12 cellular contexts compared by ENCODE assay signal in genomic region chr4:72974694-72975487, GRCh38.
DNase-seq lines count a peak whose midpoint lies in the region; FAIRE-seq and TF ChIP-seq lines count a peak whose summit lies in the region.
"Had no signal": no experiment of that assay in that cellular context is flagged by ENCODE, and none has a peak within 500 bp of the region (broad histone marks: within the 10 kb centered on the region; RNA-seq: fewer than 3 reads in every experiment).

No MANE protein-coding gene starts in this region.

- no peak for TF ChIP-seq CTCF in MCF 10A (IDR thresholded peaks at IDR 0.05; ENCODE audit: unreplicated experiment)
- no peak for TF ChIP-seq CTCF in breast epithelium (IDR thresholded peaks at IDR 0.05)
- TF ChIP-seq CTCF in foreskin fibroblast (IDR thresholded peaks at IDR 0.05; ENCODE audit: low read depth, low read length): no peak

- H3K36me3 ChIP-seq in breast epithelium: no peaks in the 10 kb centered on the region
- H3K36me3 ChIP-seq in small intestine (ENCODE audit: control insufficient read depth in 2 of 2, insufficient read depth in 2 of 2, low read length in 2 of 2): no peaks in the 10 kb centered on the region
- H3K36me3 ChIP-seq: gastroesophageal sphincter, Peyer's patch had no signal

- H3K4me3 ChIP-seq in breast epithelium: no peak overlapping the region
- no peak overlapping the region for H3K4me3 ChIP-seq in foreskin fibroblast (ENCODE audit: low read depth in 1 of 2, low read length in 2 of 2)
- no peak overlapping the region for H3K4me3 ChIP-seq in small intestine (ENCODE audit: low read depth in 1 of 2, low read length in 2 of 2)
- H3K4me3 ChIP-seq: body of pancreas, gastroesophageal sphincter, Peyer's patch had no signal

- H3K4me1 ChIP-seq in breast epithelium: no peaks in the 10 kb centered on the region
- no peaks in the 10 kb centered on the region for H3K4me1 ChIP-seq in small intestine (ENCODE audit: control insufficient read depth in 2 of 2, insufficient read depth in 1 of 2, low read depth in 1 of 2, low read length in 1 of 2)
- H3K4me1 ChIP-seq: body of pancreas, Peyer's patch had no signal

- H3K27ac ChIP-seq in breast epithelium (no peak overlapping the region), small intestine (ENCODE audit: low read depth in 1 of 2, low read length in 1 of 2) (no peak overlapping the region)
- H3K27ac ChIP-seq: body of pancreas, gastroesophageal sphincter, Peyer's patch had no signal

- DNase-seq in MCF 10A (ENCODE audit: unreplicated experiment) (peak; percentile 12), breast epithelium (ENCODE audit: low spot score in 2 of 2) (no peak), SHP77 (lab: John Stamatoyannopoulos, UW) (peak; percentile 22 to 31), foreskin fibroblast (peak; percentile 24 to 36), iPS-NIHi11 (ENCODE audit: low spot score) (no peak), small intestine (no peak)
- DNase-seq in activated CD4-positive, alpha-beta T cell treated with anti-CD3 and anti-CD28 coated beads, Interleukin-2, amount 10 ng/mL, durations not matched to agents 7 days and 5 days: no peak
- no peak for DNase-seq in activated CD4-positive, alpha-beta T cell treated with anti-CD3 and anti-CD28 coated beads, Interleukin-2, amount 50 U/mL, for 4 hours
- DNase-seq: body of pancreas, Peyer's patch had no signal

- intact Hi-C loops in MCF 10A (cut with micrococcal nuclease) (no loop called here), breast epithelium (cut with DNase I; ENCODE audit: low total_unique reads) (no loop called here)

- POLR2A ChIA-PET in MCF 10A (lab: Yijun Ruan, JAX): interaction anchor here (0.6 to 0.7 kb wide), 3 partner anchors 25 to 64 kb away, joined by 3 read pairs; no protein-coding TSS in a partner anchor
- POLR2A ChIA-PET in activated CD4-positive, alpha-beta T cell treated with anti-CD3 and anti-CD28 coated beads, Interleukin-2, amount 10 ng/mL, durations not matched to agents 7 days and 5 days (lab: Charles Lee): no interaction called here

- H3K9me3 Mint-ChIP-seq in MCF 10A (ENCODE audit: unreplicated experiment): no peaks in the 10 kb centered on the region
- H3K9me3 Mint-ChIP-seq in activated CD4-positive, alpha-beta T cell treated with anti-CD3 and anti-CD28 coated beads, Interleukin-2, amount 10 ng/mL, durations not matched to agents 7 days and 5 days: no peaks in the 10 kb centered on the region

- H3K36me3 Mint-ChIP-seq in MCF 10A (ENCODE audit: insufficient read depth, unreplicated experiment): no peaks in the 10 kb centered on the region
- H3K36me3 Mint-ChIP-seq in activated CD4-positive, alpha-beta T cell treated with anti-CD3 and anti-CD28 coated beads, Interleukin-2, amount 10 ng/mL, durations not matched to agents 7 days and 5 days (ENCODE audit: low read depth): no peaks in the 10 kb centered on the region

- peaks cover 41% of the 10 kb centered on the region for H3K4me1 Mint-ChIP-seq in MCF 10A (ENCODE audit: insufficient read depth, unreplicated experiment)
- no peaks in the 10 kb centered on the region for H3K4me1 Mint-ChIP-seq in activated CD4-positive, alpha-beta T cell treated with anti-CD3 and anti-CD28 coated beads, Interleukin-2, amount 10 ng/mL, durations not matched to agents 7 days and 5 days

- H3K4me3 Mint-ChIP-seq in MCF 10A (ENCODE audit: unreplicated experiment): no peak overlapping the region
- no peak overlapping the region for H3K4me3 Mint-ChIP-seq in activated CD4-positive, alpha-beta T cell treated with anti-CD3 and anti-CD28 coated beads, Interleukin-2, amount 10 ng/mL, durations not matched to agents 7 days and 5 days
- H3K4me3 Mint-ChIP-seq: stimulated activated naive CD8-positive, alpha-beta T cell treated with anti-CD3 and anti-CD28 coated beads, Interleukin-15, Interleukin-2, amounts not matched to agents 100 ng/mL and 50 ng/mL, for 24 hours had no signal

- CTCF ChIA-PET in MCF 10A (lab: Yijun Ruan, JAX): interaction anchor here (0.6 to 0.9 kb wide), 4 partner anchors 26 to 586 kb away, joined by 3 to 5 read pairs (median 4); no protein-coding TSS in a partner anchor
- CTCF ChIA-PET in activated CD4-positive, alpha-beta T cell treated with anti-CD3 and anti-CD28 coated beads, Interleukin-2, amount 10 ng/mL, durations not matched to agents 7 days and 5 days (lab: Charles Lee): no interaction called here

- H3K27me3 ChIP-seq in breast epithelium (no peaks in the 10 kb centered on the region), small intestine (ENCODE audit: control insufficient read depth in 2 of 2, insufficient read depth in 2 of 2, low read length in 2 of 2) (no peaks in the 10 kb centered on the region)
- H3K27me3 ChIP-seq: body of pancreas, gastroesophageal sphincter, Peyer's patch had no signal

- WGBS in small intestine, 3 donors: 50 to 66% (median 59%) methylated on average over 8 of the region's 8 CpGs

- no peaks in the 10 kb centered on the region for H3K9me3 ChIP-seq in breast epithelium
- no peaks in the 10 kb centered on the region for H3K9me3 ChIP-seq in small intestine (ENCODE audit: control insufficient read depth, low read depth)
- H3K9me3 ChIP-seq: body of pancreas, gastroesophageal sphincter, Peyer's patch had no signal

- no peak for FAIRE-seq in small intestine (lab: Jason Lieb, UNC)

- no peaks in the 10 kb centered on the region for H3K27me3 Mint-ChIP-seq in MCF 10A (ENCODE audit: insufficient read depth, unreplicated experiment)
- H3K27me3 Mint-ChIP-seq in activated CD4-positive, alpha-beta T cell treated with anti-CD3 and anti-CD28 coated beads, Interleukin-2, amount 10 ng/mL, durations not matched to agents 7 days and 5 days: peaks cover 5% of the 10 kb centered on the region

- peak overlapping the region; percentile 81 for H3K27ac Mint-ChIP-seq in MCF 10A (ENCODE audit: low read depth, unreplicated experiment)
- H3K27ac Mint-ChIP-seq in activated CD4-positive, alpha-beta T cell treated with anti-CD3 and anti-CD28 coated beads, Interleukin-2, amount 10 ng/mL, durations not matched to agents 7 days and 5 days: no peak overlapping the region
- H3K27ac Mint-ChIP-seq: stimulated activated naive CD8-positive, alpha-beta T cell treated with anti-CD3 and anti-CD28 coated beads, Interleukin-15, Interleukin-2, amounts not matched to agents 100 ng/mL and 50 ng/mL, for 24 hours had no signal

- no TSS peak for BruUV-seq in MCF 10A (replicated peaks; lab: Mats Ljungman, UMichigan)

- no peak for TF ChIP-seq POLR2A in breast epithelium (IDR thresholded peaks at IDR 0.05)

Comparison
In these comparisons a context has a peak if more than half of its experiments do, and no peak if none do; other contexts are left out.
1. DNase-seq: peak in MCF 10A (single experiment), SHP77 (2 of 2) and foreskin fibroblast (2 of 2); none in breast epithelium (0 of 2), iPS-NIHi11 (single experiment), small intestine (single experiment), activated CD4-positive, alpha-beta T cell treated with anti-CD3 and anti-CD28 coated beads, Interleukin-2, amount 10 ng/mL, durations not matched to agents 7 days and 5 days (single experiment) and activated CD4-positive, alpha-beta T cell treated with anti-CD3 and anti-CD28 coated beads, Interleukin-2, amount 50 U/mL, for 4 hours (0 of 2).